In genomic region chr16:28981517-28981916, GRCh38 we compare ENCODE assay signal across 8 cellular contexts. TPM values are rescaled to one million over a fixed set of nuclear protein-coding genes. Genes with fewer than 3 reads are reported as not detected.
A peak's percentile ranks its signal among the peaks of the same experiment; 100 is the strongest.
DNase-seq lines count a peak whose midpoint lies in the region; ATAC-seq and TF ChIP-seq lines count a peak whose summit lies in the region.

No MANE protein-coding gene starts in this region.

- H3K27me3 ChIP-seq in OCI-LY3 (ENCODE audit: low read depth, low read length) = no peaks in the 10 kb centered on the region
- H3K27me3 ChIP-seq in colonic mucosa = no peaks in the 10 kb centered on the region

- H3K9ac ChIP-seq in OCI-LY3 (ENCODE audit: low read length) = no peak overlapping the region
- H3K9ac ChIP-seq in colonic mucosa (ENCODE audit: low read depth in 2 of 2, low read length in 2 of 2) = no peak overlapping the region

- intact Hi-C loops in colonic mucosa (cut with DNase I) = no loop called here

- H3K36me3 ChIP-seq in OCI-LY3 (replicated peaks; ENCODE audit: low read depth, low read length) (peaks cover 11% of the 10 kb centered on the region), colonic mucosa (no peaks in the 10 kb centered on the region)

- DNase-seq in DMS 273 (lab: John Stamatoyannopoulos, UW; ENCODE audit: unreplicated experiment) (peak; percentile 68), DMS 273 treated with DMSO at 0.1 percent for 48 hours (lab: John Stamatoyannopoulos, UW) (no peak), colonic mucosa (peak; percentile 52), NCI-H1105 (lab: John Stamatoyannopoulos, UW) (no peak)
- peak; percentile 67 for DNase-seq in stimulated activated CD4-positive, alpha-beta T cell treated with anti-CD3 and anti-CD28 coated beads, Interleukin-1b, Interleukin-23, amount 100 ng/mL, for 48 hours

- no peaks in the 10 kb centered on the region for H4K20me1 ChIP-seq in OCI-LY3 (ENCODE audit: insufficient read depth, low read length)

- no peak overlapping the region for H3K27ac ChIP-seq in OCI-LY3 (ENCODE audit: low read length)
- H3K27ac ChIP-seq in colonic mucosa = no peak overlapping the region

- TF ChIP-seq CTCF in OCI-LY3 (IDR thresholded peaks at IDR 0.05; ENCODE audit: low read depth, low read length) (peak; percentile 55), colonic mucosa (IDR thresholded peaks at IDR 0.05) (peak; percentile 28)

- H3K4me3 ChIP-seq in OCI-LY3 (ENCODE audit: low read length) (no peak overlapping the region), colonic mucosa (no peak overlapping the region)

- no peaks in the 10 kb centered on the region for H3K4me1 ChIP-seq in OCI-LY3 (ENCODE audit: low read length)
- no peaks in the 10 kb centered on the region for H3K4me1 ChIP-seq in colonic mucosa

- no peak for ATAC-seq in GM18867 (IDR thresholded peaks at IDR 0.05; ENCODE audit: unreplicated experiment)
- no peak for ATAC-seq in HG03442 (IDR thresholded peaks at IDR 0.05; ENCODE audit: unreplicated experiment)

- no peak overlapping the region for H3K4me2 ChIP-seq in OCI-LY3 (ENCODE audit: low read length)

- no peaks in the 10 kb centered on the region for H3K79me2 ChIP-seq in OCI-LY3 (ENCODE audit: low read length)

- H3K9me3 ChIP-seq in OCI-LY3 (ENCODE audit: insufficient read depth, low read length) = no peaks in the 10 kb centered on the region
- no peaks in the 10 kb centered on the region for H3K9me3 ChIP-seq in colonic mucosa

- no peak overlapping the region for H2AFZ ChIP-seq in OCI-LY3 (ENCODE audit: low read depth, low read length)

RNA-seq across cellular contexts. Expression of gene LAT, which starts 3.3 kb away (rescaled TPM):
- 1 to 10 TPM; 3.7 to 7.3 TPM for total RNA-seq in colonic mucosa

RNA-seq across cellular contexts. Expression of gene SPNS1, which starts 6.9 kb away (rescaled TPM):
- 10 to 100 TPM; 30.3 to 56.3 TPM for total RNA-seq in colonic mucosa

RNA-seq across cellular contexts. Expression of gene NFATC2IP, which starts 30.8 kb away (rescaled TPM):
- 10 to 100 TPM; 33.3 to 57.1 TPM for total RNA-seq in colonic mucosa

RNA-seq across cellular contexts. Expression of gene CD19, which starts 49.7 kb away (rescaled TPM):
- total RNA-seq in colonic mucosa = under 1 TPM; 0.40 to 0.74 TPM

RNA-seq across cellular contexts. Expression of gene RABEP2, which starts 56.5 kb away (rescaled TPM):
- total RNA-seq in colonic mucosa = 10 to 100 TPM; 24.5 to 47.4 TPM

Comparison
In these comparisons a context has a peak if more than half of its experiments do, and no peak if none do; other contexts are left out.
1. DNase-seq: peak in DMS 273 (single experiment), colonic mucosa (single experiment) and stimulated activated CD4-positive, alpha-beta T cell treated with anti-CD3 and anti-CD28 coated beads, Interleukin-1b, Interleukin-23, amount 100 ng/mL, for 48 hours (single experiment); none in DMS 273 treated with DMSO at 0.1 percent for 48 hours (single experiment) and NCI-H1105 (single experiment).